Comparison of ENCODE assay signal across 13 cellular contexts in genomic region chr4:73964862-73965611, GRCh38. TPM values are rescaled to one million over a fixed set of nuclear protein-coding genes. Genes with fewer than 3 reads are reported as not detected.
A peak's percentile ranks its signal among the peaks of the same experiment; 100 is the strongest.
DNase-seq lines count a peak whose midpoint lies in the region; ATAC-seq, FAIRE-seq and TF ChIP-seq lines count a peak whose summit lies in the region.
"Had no signal": no experiment of that assay in that cellular context is flagged by ENCODE, and none has a peak within 500 bp of the region (broad histone marks: within the 10 kb centered on the region; RNA-seq: fewer than 3 reads in every experiment).

No MANE protein-coding gene starts in this region.

- POLR2A ChIA-PET in AG04450 (lab: Yijun Ruan, JAX) = no interaction called here
- POLR2A ChIA-PET in HEK293 (lab: Yijun Ruan, JAX) = no interaction called here
- POLR2A ChIA-PET in GM12878 (lab: Charles Lee) = no interaction called here

- intact Hi-C loops in GM12878 (cut with micrococcal nuclease; ENCODE audit: unreplicated experiment) = loop anchor here (2.0 kb wide), 1 partner anchor 302 kb away; no protein-coding TSS in a partner anchor

- H3K36me3 ChIP-seq in HEK293 (ENCODE audit: control insufficient read depth in 2 of 2, insufficient read depth in 1 of 2, low read length in 2 of 2) = no peaks in the 10 kb centered on the region
- H3K36me3 ChIP-seq in GM12878 (ENCODE audit: control insufficient read depth in 2 of 2, insufficient read depth in 2 of 2, low read length in 1 of 2) = no peaks in the 10 kb centered on the region
- H3K36me3 ChIP-seq: thoracic aorta had no signal

- H3K79me2 ChIP-seq in GM12878 (ENCODE audit: control insufficient read depth, insufficient read depth, low read length) = no peaks in the 10 kb centered on the region

- no peak for TF ChIP-seq RAD21 in GM12878 (IDR thresholded peaks at IDR 0.05; ENCODE audit: insufficient read depth, low read depth, low read length)

- FAIRE-seq in GM12878 (lab: Jason Lieb, UNC) = no peak
- FAIRE-seq: islet of Langerhans had no signal

- SMC1A ChIA-PET in GM12878 (lab: Charles Lee; ENCODE audit: uncharacterized antibody, unreplicated experiment) = interaction anchor here (0.9 to 1.4 kb wide), 3 partner anchors 170 to 305 kb away, joined by 3 to 4 read pairs (median 3); no protein-coding TSS in a partner anchor

- H2AFZ ChIP-seq in GM12878 (ENCODE audit: control insufficient read depth, low read depth, low read length) = no peak overlapping the region

- ATAC-seq in GM12878 = peak; percentile 64
- ATAC-seq in left lobe of liver = peak; percentile 98
- ATAC-seq in HG03342 (IDR thresholded peaks at IDR 0.05; ENCODE audit: unreplicated experiment) = no peak
- ATAC-seq in HG02852 (IDR thresholded peaks at IDR 0.05; ENCODE audit: unreplicated experiment) = no peak
- ATAC-seq: activated CD4-positive, alpha-beta T cell treated with anti-CD3 and anti-CD28 coated beads for 36 hours had no signal

- no peak for DNase-seq in AG04450 (ENCODE audit: low read depth, low spot score)
- no peak for DNase-seq in GM12878 (ENCODE audit: low read depth, low spot score)
- DNase-seq in left lobe of liver (ENCODE audit: low spot score) = no peak
- DNase-seq in HCEC 1CT = no peak
- no peak for DNase-seq in NCI-H446 treated with DMSO at 0.1 percent for 48 hours (lab: John Stamatoyannopoulos, UW)
- DNase-seq: activated CD4-positive, alpha-beta T cell treated with anti-CD3 and anti-CD28 coated beads for 36 hours; COR-L47 had no signal

- H3K9me3 ChIP-seq in AG04450 (ENCODE audit: control insufficient read depth, insufficient read depth, low read length) = no peaks in the 10 kb centered on the region
- no peaks in the 10 kb centered on the region for H3K9me3 ChIP-seq in HEK293 (ENCODE audit: control insufficient read depth, insufficient read depth, low read depth, low read length)
- no peaks in the 10 kb centered on the region; the same call in 2 of the 3 replicates for H3K9me3 ChIP-seq in GM12878 (replicated peaks; ENCODE audit: control insufficient read depth, insufficient read depth, low read length)

- CTCF ChIA-PET in AG04450 (lab: Charles Lee) = interaction anchor here (0.6 to 1.0 kb wide), 3 partner anchors 295 to 515 kb away, joined by 3 to 5 read pairs (median 3); no protein-coding TSS in a partner anchor
- CTCF ChIA-PET in HEK293 (lab: Yijun Ruan, JAX) = interaction anchor here (0.6 to 2.0 kb wide), 12 partner anchors 14 to 1624 kb away, joined by 3 to 6 read pairs (median 3); partner anchors contain the start of gene CXCL3
- CTCF ChIA-PET in GM12878 (lab: Yijun Ruan, JAX) = interaction anchor here (0.9 to 1.4 kb wide), 5 partner anchors 22 to 303 kb away, joined by 3 to 5 read pairs (median 3); no protein-coding TSS in a partner anchor

- H3K27me3 ChIP-seq in AG04450 (ENCODE audit: control insufficient read depth, insufficient read depth, low read length) = peaks cover 12% of the 10 kb centered on the region
- H3K27me3 ChIP-seq in GM12878 (replicated peaks in 1 of 2; ENCODE audit: control insufficient read depth in 2 of 2, insufficient read depth in 2 of 2, low read length in 1 of 2) = no peaks in the 10 kb centered on the region; a peak in 1 of 4 replicates

- TF ChIP-seq CTCF in AG04450 (IDR thresholded peaks at IDR 0.05; ENCODE audit: low read depth, low read length) (peak; percentile 45), HEK293 (tag by site-specific recombination; IDR thresholded peaks at IDR 0.05) (no peak), GM12878 (IDR thresholded peaks at IDR 0.05 in 2 of 3, conservative IDR thresholded peaks at IDR 0.05 in 1 of 3; ENCODE audit: control insufficient read depth in 2 of 3, extremely low read depth in 1 of 3, insufficient read depth in 1 of 3, low read depth in 3 of 3, low read length in 3 of 3) (peak in 2 of 3 experiments; percentile 23 to 31; a peak in 2 of 6 replicates)

- no peak overlapping the region for H3K4me2 ChIP-seq in GM12878 (ENCODE audit: control insufficient read depth, insufficient read depth)

- no peak for TF ChIP-seq POLR2A in GM12878 (IDR thresholded peaks at IDR 0.05; ENCODE audit: low read depth, low read length)

- in situ Hi-C loops in GM12878 (cut with MboI) = no loop called here

- RAD21 ChIA-PET in GM12878 (lab: Charles Lee; ENCODE audit: unreplicated experiment) = no interaction called here

- no TSS peak for BruUV-seq in GM12878 (replicated peaks; lab: Mats Ljungman, UMichigan)

- no peak overlapping the region for H3K4me3 ChIP-seq in AG04450 (ENCODE audit: low read depth, low read length)
- no peak overlapping the region for H3K4me3 ChIP-seq in HEK293 (ENCODE audit: low read depth, low read length)
- H3K4me3 ChIP-seq in GM12878 = no peak overlapping the region
- H3K4me3 ChIP-seq: thoracic aorta had no signal

- H4K20me1 ChIP-seq in GM12878 (ENCODE audit: control insufficient read depth, insufficient read depth) = no peaks in the 10 kb centered on the region

- H3K27ac ChIP-seq in AG04450 (ENCODE audit: low read depth, low read length) (no peak overlapping the region), HEK293 (ENCODE audit: extremely low read depth, low read depth, low read length) (no peak overlapping the region), GM12878 (ENCODE audit: control insufficient read depth, insufficient read depth) (no peak overlapping the region)
- H3K27ac ChIP-seq: thoracic aorta had no signal

- WGBS in GM12878 (ENCODE audit: insufficient coverage, insufficient replicate concordance, low lambda C conversion rate, missing lambda C conversion rate) = 52% methylated on average over 7 of the region's 7 CpGs

- TF ChIP-seq EP300 in GM12878 (IDR thresholded peaks at IDR 0.05; ENCODE audit: borderline replicate concordance in 1 of 2, control insufficient read depth in 1 of 2, low read depth in 2 of 2, low read length in 2 of 2) = no peak

- H3K9ac ChIP-seq in GM12878 (ENCODE audit: control insufficient read depth, insufficient read depth, low read length) = no peak overlapping the region

- H3K4me1 ChIP-seq in HEK293 (ENCODE audit: control insufficient read depth, insufficient read depth, low read length) (no peaks in the 10 kb centered on the region), GM12878 (ENCODE audit: control insufficient read depth, insufficient read depth, low read length) (no peaks in the 10 kb centered on the region)

RNA-seq across cellular contexts. Expression of gene PF4, which starts 16.8 kb away (rescaled TPM):
- not detected in 2 replicates for polyA plus RNA-seq in AG04450 (2011; rRNA removed)
- polyA minus RNA-seq in AG04450 (2011; rRNA and poly(A)+ RNA removed) = not detected in 2 replicates
- total RNA-seq in GM12878 (2013; cell fraction: nucleolus; rRNA removed) = not detected in 2 replicates
- total RNA-seq in GM12878 (2014; rRNA removed) = not detected in 2 replicates
- total RNA-seq in GM12878 (2014; rRNA removed; fragmentation: Illumina TruSeq; extraction: Trizol) = not detected in 2 replicates
- not detected in 2 replicates for total RNA-seq in GM12878 (2021)
- not detected for polyA plus RNA-seq in GM12878 (2011; ENCODE audit: low read depth)
- not detected in 2 replicates for polyA plus RNA-seq in GM12878 (2011; rRNA removed)
- polyA plus RNA-seq in GM12878 (2011; cell fraction: cytosol; rRNA removed) = not detected in 2 replicates
- polyA plus RNA-seq in GM12878 (2011; cell fraction: nucleus; rRNA removed) = not detected in 2 replicates
- polyA plus RNA-seq in GM12878 (2012) = not detected in 2 replicates
- not detected in 2 replicates for polyA plus RNA-seq in GM12878 (2014; fragmentation: Illumina TruSeq; extraction: Trizol)
- polyA plus RNA-seq in GM12878 (2014; fragmentation: Nextera tagmentation; extraction: Ambion mirVana) = not detected
- not detected in 2 replicates for polyA plus RNA-seq in GM12878 (2014; rRNA removed)
- not detected for polyA plus RNA-seq in GM12878 (2016; fragmentation: Nextera tagmentation; extraction: Ambion mirVana)
- not detected in 2 replicates for polyA minus RNA-seq in GM12878 (2011; rRNA and poly(A)+ RNA removed)
- not detected in 2 replicates for polyA minus RNA-seq in GM12878 (2011; cell fraction: cytosol; rRNA and poly(A)+ RNA removed)
- not detected in 2 replicates for polyA minus RNA-seq in GM12878 (2011; cell fraction: nucleus; rRNA and poly(A)+ RNA removed)
- 1.3 TPM for total RNA-seq in left lobe of liver
- total RNA-seq: activated CD4-positive, alpha-beta T cell treated with anti-CD3 and anti-CD28 coated beads for 36 hours; NCI-H460; thoracic aorta had no signal

RNA-seq across cellular contexts. Expression of gene PPBP, which starts 23.0 kb away (rescaled TPM):
- polyA plus RNA-seq in AG04450 (2011; rRNA removed) (not detected in 2 replicates), GM12878 (2011; rRNA removed) (not detected in 2 replicates), GM12878 (2014; fragmentation: Illumina TruSeq; extraction: Trizol) (not detected in 2 replicates), GM12878 (2014; fragmentation: Nextera tagmentation; extraction: Ambion mirVana) (not detected), GM12878 (2014; rRNA removed) (not detected in 2 replicates), GM12878 (2016; fragmentation: Nextera tagmentation; extraction: Ambion mirVana) (not detected)
- polyA minus RNA-seq in AG04450 (2011; rRNA and poly(A)+ RNA removed) = not detected in 2 replicates
- not detected in 2 replicates for total RNA-seq in GM12878 (2013; cell fraction: nucleolus; rRNA removed)
- total RNA-seq in GM12878 (2014; rRNA removed) (not detected in 2 replicates), GM12878 (2014; rRNA removed; fragmentation: Illumina TruSeq; extraction: Trizol) (not detected in 2 replicates), GM12878 (2021) (not detected in 2 replicates), left lobe of liver (1.4 TPM)
- polyA plus RNA-seq in GM12878 (2011; ENCODE audit: low read depth) = not detected
- not detected in 2 replicates for polyA plus RNA-seq in GM12878 (2011; cell fraction: cytosol; rRNA removed)
- not detected in 2 replicates for polyA plus RNA-seq in GM12878 (2011; cell fraction: nucleus; rRNA removed)
- polyA plus RNA-seq in GM12878 (2012) = not detected in 2 replicates
- polyA minus RNA-seq in GM12878 (2011; rRNA and poly(A)+ RNA removed) = not detected in 2 replicates
- not detected in 2 replicates for polyA minus RNA-seq in GM12878 (2011; cell fraction: cytosol; rRNA and poly(A)+ RNA removed)
- not detected in 2 replicates for polyA minus RNA-seq in GM12878 (2011; cell fraction: nucleus; rRNA and poly(A)+ RNA removed)
- total RNA-seq: activated CD4-positive, alpha-beta T cell treated with anti-CD3 and anti-CD28 coated beads for 36 hours; NCI-H460; thoracic aorta had no signal

RNA-seq across cellular contexts. Expression of gene CXCL5, which starts 33.4 kb away (rescaled TPM):
- polyA plus RNA-seq in AG04450 (2011; rRNA removed) (0.36 and 0.69 TPM in 2 replicates), GM12878 (2011; rRNA removed) (not detected in 2 replicates), GM12878 (2014; fragmentation: Illumina TruSeq; extraction: Trizol) (not detected in 2 replicates), GM12878 (2014; fragmentation: Nextera tagmentation; extraction: Ambion mirVana) (not detected), GM12878 (2014; rRNA removed) (0.03 TPM in 1 of 2 replicates, not detected in the other), GM12878 (2016; fragmentation: Nextera tagmentation; extraction: Ambion mirVana) (not detected)
- polyA minus RNA-seq in AG04450 (2011; rRNA and poly(A)+ RNA removed) = 0.22 TPM in 1 of 2 replicates, not detected in the other
- not detected in 2 replicates for total RNA-seq in GM12878 (2013; cell fraction: nucleolus; rRNA removed)
- total RNA-seq in GM12878 (2014; rRNA removed) (not detected in 2 replicates), GM12878 (2014; rRNA removed; fragmentation: Illumina TruSeq; extraction: Trizol) (not detected in 2 replicates), GM12878 (2021) (not detected in 2 replicates), left lobe of liver (not detected)
- polyA plus RNA-seq in GM12878 (2011; ENCODE audit: low read depth) = not detected
- polyA plus RNA-seq in GM12878 (2011; cell fraction: cytosol; rRNA removed) = not detected in 2 replicates
- polyA plus RNA-seq in GM12878 (2011; cell fraction: nucleus; rRNA removed) = not detected in 2 replicates
- polyA plus RNA-seq in GM12878 (2012) = not detected in 2 replicates
- not detected in 2 replicates for polyA minus RNA-seq in GM12878 (2011; rRNA and poly(A)+ RNA removed)
- not detected in 2 replicates for polyA minus RNA-seq in GM12878 (2011; cell fraction: cytosol; rRNA and poly(A)+ RNA removed)
- polyA minus RNA-seq in GM12878 (2011; cell fraction: nucleus; rRNA and poly(A)+ RNA removed) = not detected in 2 replicates
- total RNA-seq: activated CD4-positive, alpha-beta T cell treated with anti-CD3 and anti-CD28 coated beads for 36 hours had no signal

Comparison
In these comparisons a context has a peak if more than half of its experiments do, and no peak if none do; other contexts are left out.
1. ATAC-seq: peak in GM12878 (single experiment) and left lobe of liver (single experiment); none in HG03342 (single experiment) and HG02852 (single experiment).